Comparison of ENCODE assay signal across 9 cellular contexts in genomic region chr15:101115887-101116680, GRCh38.
DNase-seq lines count a peak whose midpoint lies in the region; ATAC-seq and TF ChIP-seq lines count a peak whose summit lies in the region.
"Had no signal": no experiment of that assay in that cellular context is flagged by ENCODE, and none has a peak within 500 bp of the region (broad histone marks: within the 10 kb centered on the region; RNA-seq: fewer than 3 reads in every experiment).

No MANE protein-coding gene starts in this region.

- TF ChIP-seq CTCF in gastroesophageal sphincter (IDR thresholded peaks at IDR 0.05) (no peak), coronary artery (IDR thresholded peaks at IDR 0.05) (no peak)

- H3K27ac ChIP-seq in gastroesophageal sphincter: peak overlapping the region in 1 of 4 donors; percentile 34
- H3K27ac ChIP-seq in coronary artery: peak overlapping the region in 1 of 2 donors; percentile 38

- no peak for TF ChIP-seq EP300 in gastroesophageal sphincter (IDR thresholded peaks at IDR 0.05)

- peak in 8 of 14 donors; percentile 13 to 47 (median 31) for DNase-seq in C1 segment of cervical spinal cord (lab: John Stamatoyannopoulos, UW)
- DNase-seq in RPMI7951 (ENCODE audit: low read depth): peak; percentile 87
- DNase-seq in renal cortical epithelial cell (ENCODE audit: low read depth): peak; percentile 25
- DNase-seq in coronary artery (ENCODE audit: low spot score): no peak
- DNase-seq in OCI-M2 (lab: John Stamatoyannopoulos, UW; ENCODE audit: unreplicated experiment): no peak
- DNase-seq in T-helper 9 cell: no peak
- DNase-seq in NCI-H526 (lab: John Stamatoyannopoulos, UW): no peak
- DNase-seq: naive B cell had no signal

- peak; percentile 38 for ATAC-seq in gastroesophageal sphincter

- no peaks in the 10 kb centered on the region for H3K9me3 ChIP-seq in gastroesophageal sphincter

- WGBS in gastroesophageal sphincter (ENCODE audit: low coverage in 1 of 2), 2 donors: 51 to 54% methylated on average over 12 of the region's 17 CpGs

- H3K27me3 ChIP-seq in gastroesophageal sphincter: no peaks in the 10 kb centered on the region

- H3K36me3 ChIP-seq in gastroesophageal sphincter: no peaks in the 10 kb centered on the region

- no peak for TF ChIP-seq POLR2A in gastroesophageal sphincter (IDR thresholded peaks at IDR 0.05)

- no peak overlapping the region for H3K4me3 ChIP-seq in gastroesophageal sphincter
- H3K4me3 ChIP-seq in coronary artery: no peak overlapping the region

- H3K4me1 ChIP-seq in gastroesophageal sphincter: peaks cover 0 to 14% (median 9%) of the 10 kb centered on the region in 3 donors

Comparison
In these comparisons a context has a peak if more than half of its experiments do, and no peak if none do; other contexts are left out.
1. DNase-seq: peak in C1 segment of cervical spinal cord (8 of 14), RPMI7951 (single experiment) and renal cortical epithelial cell (single experiment); none in coronary artery (single experiment), OCI-M2 (single experiment), T-helper 9 cell (single experiment) and NCI-H526 (0 of 2).